ENCODE assay signal across 1 cellular context in genomic region chr6:692858-693736, GRCh38.
A peak's percentile ranks its signal among the peaks of the same experiment; 100 is the strongest.
TF ChIP-seq lines count a peak whose summit lies in the region.

EXOC2 (minus strand) TSS chr6:693139; CDS start chr6:637818, 55,321 bp downstream.

TF ChIP-seq in H1, 55 proteins besides CTCF, POLR2A, EP300 and RAD21:
- no peak for TF ChIP-seq RNF2 (IDR thresholded peaks at IDR 0.05; ENCODE audit: borderline replicate concordance, low read depth, low read length, missing control alignments, poor library complexity, severe bottlenecking)
- peak; percentile 8; the same call in 1 of the 2 replicates for TF ChIP-seq SIX5 (IDR thresholded peaks at IDR 0.05; ENCODE audit: low read depth, low read length)
- no peak for TF ChIP-seq JUND (IDR thresholded peaks at IDR 0.05; ENCODE audit: low read length)
- TF ChIP-seq RFX5 (IDR thresholded peaks at IDR 0.05; ENCODE audit: borderline replicate concordance, low read depth, low read length) = no peak
- peak; percentile 44; the same call in 1 of the 2 replicates for TF ChIP-seq TBP (IDR thresholded peaks at IDR 0.05; ENCODE audit: low read depth, low read length)
- TF ChIP-seq CHD1 (IDR thresholded peaks at IDR 0.05; ENCODE audit: low read depth, low read length) = no peak
- peak; percentile 86 for TF ChIP-seq GABPA (IDR thresholded peaks at IDR 0.05; ENCODE audit: borderline replicate concordance, insufficient read depth, low read length)
- peak; percentile 79 for TF ChIP-seq PHF8 (conservative IDR thresholded peaks at IDR 0.05; ENCODE audit: low read depth, low read length)
- TF ChIP-seq KDM5A (IDR thresholded peaks at IDR 0.05; ENCODE audit: low read length) = peak; percentile 62; the same call in 1 of the 2 replicates
- TF ChIP-seq TEAD4 (IDR thresholded peaks at IDR 0.05; ENCODE audit: low read depth, low read length) = no peak
- TF ChIP-seq FOSL1 (IDR thresholded peaks at IDR 0.05; ENCODE audit: insufficient read depth, low read depth, low read length) = no peak
- TF ChIP-seq BCL11A (IDR thresholded peaks at IDR 0.05; ENCODE audit: low read depth in 2 of 2, low read length in 2 of 2) = no peak
- TF ChIP-seq CEBPB (IDR thresholded peaks at IDR 0.05; ENCODE audit: low read depth, low read length) = no peak
- no peak for TF ChIP-seq USF2 (IDR thresholded peaks at IDR 0.05; ENCODE audit: low read length)
- no peak for TF ChIP-seq SUZ12 (IDR thresholded peaks at IDR 0.05; ENCODE audit: low read length)
- TF ChIP-seq ZNF274 (IDR thresholded peaks at IDR 0.05; ENCODE audit: borderline replicate concordance, extremely low read depth, low read length) = no peak
- peak in 1 of 2 experiments; percentile 44; a peak in 1 of 4 replicates for TF ChIP-seq HDAC2 (IDR thresholded peaks at IDR 0.05; ENCODE audit: borderline replicate concordance in 1 of 2, low read depth in 2 of 2, low read length in 2 of 2)
- peak; percentile 99 for TF ChIP-seq ASH2L (IDR thresholded peaks at IDR 0.05; ENCODE audit: low read length)
- TF ChIP-seq CTBP2 (IDR thresholded peaks at IDR 0.05; ENCODE audit: borderline replicate concordance, insufficient read depth, insufficient read length, low read length) = no peak
- TF ChIP-seq CHD2 (IDR thresholded peaks at IDR 0.05; ENCODE audit: low read length) = 0 out of 2 replicates have a peak, but pooled peaks have one; percentile 21
- no peak for TF ChIP-seq SIRT6 (IDR thresholded peaks at IDR 0.05; ENCODE audit: low read length)
- TF ChIP-seq KDM4A (IDR thresholded peaks at IDR 0.05; ENCODE audit: low read depth, low read length, severe bottlenecking) = peak; percentile 57
- no peak for TF ChIP-seq HDAC6 (IDR thresholded peaks at IDR 0.05; ENCODE audit: low read depth, low read length)
- no peak for TF ChIP-seq CBX8 (IDR thresholded peaks at IDR 0.05; ENCODE audit: borderline replicate concordance, low read depth, low read length)
- TF ChIP-seq RBBP5 (IDR thresholded peaks at IDR 0.05; ENCODE audit: borderline replicate concordance, low read depth, low read length) = peak; percentile 98
- TF ChIP-seq ATF2 (IDR thresholded peaks at IDR 0.05; ENCODE audit: low read length) = no peak
- no peak for TF ChIP-seq CBX5 (IDR thresholded peaks at IDR 0.05; ENCODE audit: low read depth, low read length)
- no peak for TF ChIP-seq SP4 (IDR thresholded peaks at IDR 0.05; ENCODE audit: low read length)
- TF ChIP-seq POU5F1 (IDR thresholded peaks at IDR 0.05; ENCODE audit: low read depth, low read length) = no peak
- TF ChIP-seq GTF2F1 (IDR thresholded peaks at IDR 0.05; ENCODE audit: borderline replicate concordance, low read depth, low read length) = no peak
- no peak for TF ChIP-seq NRF1 (IDR thresholded peaks at IDR 0.05; ENCODE audit: low read depth, low read length)
- peak; percentile 73 for TF ChIP-seq MAX (IDR thresholded peaks at IDR 0.05)
- TF ChIP-seq TAF7 (optimal IDR thresholded peaks at IDR 0.05; ENCODE audit: borderline replicate concordance, low read depth, low read length) = peak; percentile 60
- TF ChIP-seq E2F6 (IDR thresholded peaks at IDR 0.05) = no peak
- TF ChIP-seq TCF12 (IDR thresholded peaks at IDR 0.05; ENCODE audit: low read depth, low read length) = 0 out of 2 replicates have a peak, but pooled peaks have one; percentile 5
- no peak for TF ChIP-seq JUN (IDR thresholded peaks at IDR 0.05; ENCODE audit: low read depth, low read length)
- TF ChIP-seq CHD7 (IDR thresholded peaks at IDR 0.05; ENCODE audit: insufficient replicate concordance, low read length) = no peak
- TF ChIP-seq SP1 (IDR thresholded peaks at IDR 0.05; ENCODE audit: low read depth, low read length) = no peak
- no peak for TF ChIP-seq RXRA (IDR thresholded peaks at IDR 0.05; ENCODE audit: insufficient read depth, low read depth, low read length)
- peak; percentile 83 for TF ChIP-seq CREB1 (IDR thresholded peaks at IDR 0.05)
- TF ChIP-seq MAFK (IDR thresholded peaks at IDR 0.05; ENCODE audit: low read depth, low read length) = no peak
- no peak for TF ChIP-seq KDM1A (IDR thresholded peaks at IDR 0.05; ENCODE audit: borderline replicate concordance, low read length)
- no peak for TF ChIP-seq EZH2 (IDR thresholded peaks at IDR 0.05; ENCODE audit: low read depth, low read length, severe bottlenecking)
- no peak for TF ChIP-seq POLR2AphosphoS5 (IDR thresholded peaks at IDR 0.05; ENCODE audit: low read depth, low read length)
- peak; percentile 98 for TF ChIP-seq SRF (IDR thresholded peaks at IDR 0.05; ENCODE audit: low read depth, low read length)
- no peak for TF ChIP-seq BACH1 (IDR thresholded peaks at IDR 0.05; ENCODE audit: low read length)
- no peak for TF ChIP-seq SP2 (IDR thresholded peaks at IDR 0.05; ENCODE audit: low read length)
- TF ChIP-seq SAP30 (IDR thresholded peaks at IDR 0.05; ENCODE audit: insufficient read depth, insufficient replicate concordance, low read length) = peak; percentile 27
- peak; percentile 67 for TF ChIP-seq TAF1 (IDR thresholded peaks at IDR 0.05; ENCODE audit: low read depth, low read length)
- TF ChIP-seq BRCA1 (IDR thresholded peaks at IDR 0.05; ENCODE audit: low read depth, low read length) = no peak
- TF ChIP-seq NANOG (IDR thresholded peaks at IDR 0.05; ENCODE audit: insufficient read depth, low read depth, low read length, poor library complexity, severe bottlenecking) = peak; percentile 55
- peak; percentile 79 for TF ChIP-seq YY1 (IDR thresholded peaks at IDR 0.05; ENCODE audit: low read depth, low read length)
- TF ChIP-seq SIN3A (conservative IDR thresholded peaks at IDR 0.05 in 1 of 2, IDR thresholded peaks at IDR 0.05 in 1 of 2; ENCODE audit: low read depth in 1 of 2, low read length in 2 of 2) = peak; percentile 90 to 96; a peak in 3 of 4 replicates
- peak; percentile 76 for TF ChIP-seq EGR1 (IDR thresholded peaks at IDR 0.05; ENCODE audit: borderline replicate concordance, low read depth, low read length)
- TF ChIP-seq ATF3 (IDR thresholded peaks at IDR 0.05; ENCODE audit: insufficient read depth, low read depth, low read length) = no peak
